In the genomic region with DNA sequence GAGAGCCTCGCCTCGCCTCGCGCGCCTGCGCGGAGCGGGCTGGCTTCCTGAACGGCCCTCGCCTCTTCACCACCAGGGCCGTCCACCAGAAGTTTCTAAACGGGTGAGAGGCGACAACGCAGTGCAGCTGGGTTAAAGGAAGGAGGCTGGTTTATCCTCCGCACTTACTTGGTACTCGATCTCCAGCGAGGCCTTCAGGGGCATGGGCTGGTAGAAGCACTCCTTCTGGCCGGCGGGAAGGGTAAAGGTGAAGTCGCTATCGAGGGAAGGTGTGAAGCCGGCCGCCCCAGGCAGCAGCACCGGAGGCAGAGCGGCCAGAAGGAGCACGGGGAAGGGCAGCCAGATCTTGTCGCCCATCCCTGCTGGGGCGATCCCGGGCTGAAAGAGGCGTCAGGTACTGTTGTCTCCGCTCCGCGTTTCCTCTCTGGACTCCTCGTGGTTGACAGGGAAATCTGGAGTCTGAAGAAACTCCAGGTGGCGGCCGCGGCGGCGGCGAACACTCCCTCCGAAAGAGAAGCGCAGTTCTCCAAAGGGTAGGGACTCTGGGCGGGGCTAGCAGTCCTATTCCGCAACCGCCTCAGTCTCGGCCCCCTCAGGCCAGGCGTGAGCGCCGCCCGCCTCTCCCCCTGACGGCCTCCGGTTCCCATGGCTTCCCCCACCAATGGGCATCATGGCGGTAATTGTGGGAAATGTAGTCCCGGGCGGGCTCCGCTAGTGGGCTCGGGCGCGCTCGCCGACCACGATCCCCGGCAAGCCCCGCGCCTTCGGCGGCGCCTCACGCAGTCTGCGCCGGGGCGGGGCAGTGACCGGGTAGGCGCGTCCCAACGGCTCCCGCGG, we compare ENCODE assay signal across 8 cellular contexts. TPM values are rescaled to one million over a fixed set of nuclear protein-coding genes. Genes with fewer than 3 reads are reported as not detected.
DNase-seq lines count a peak whose midpoint lies in the region; ATAC-seq, FAIRE-seq and TF ChIP-seq lines count a peak whose summit lies in the region.

Gene TMED5, minus strand, starts transcription at position 528 of the 837 bp plus-strand sequence. Its CDS starts 171 bp downstream, at position 357.

- CTCF ChIA-PET in A549 (lab: Yijun Ruan, JAX) = no interaction called here

- intact Hi-C loops in body of pancreas (cut with DNase I) (no loop called here), sciatic nerve (cut with DNase I) (no loop called here)

- no peaks in the 10 kb centered on the region for H3K36me3 ChIP-seq in body of pancreas (replicated peaks in 1 of 2; ENCODE audit: insufficient read depth in 1 of 2, low read depth in 2 of 2)

- no peak for TF ChIP-seq CTCF in A549 (IDR thresholded peaks at IDR 0.05)
- TF ChIP-seq CTCF in body of pancreas (IDR thresholded peaks at IDR 0.05) = peak in 5 of 7 experiments; percentile 16 to 63 (median 41)

- peak within 1 kb of the TSS; percentile 60 for H3K4me3 ChIP-seq in A549
- H3K4me3 ChIP-seq in body of pancreas = peak within 1 kb of the TSS; percentile 57 to 89

- WGBS in A549 (ENCODE audit: missing lambda C conversion rate) = under 1% methylated on average over 30 of the region's 78 CpGs
- 0% methylated on average over 40 to 78 of the region's 78 CpGs for WGBS in body of pancreas, 2 donors

- H3K27me3 ChIP-seq in body of pancreas = no peaks in the 10 kb centered on the region

- DNase-seq in A549 (ENCODE audit: low read depth in 1 of 2, low spot score in 1 of 2) (peak; percentile 62 to 96), NCI-H2107 treated with DMSO at 0.1 percent for 48 hours (lab: John Stamatoyannopoulos, UW; ENCODE audit: unreplicated experiment) (peak; percentile 97), body of pancreas (peak; percentile 97 to 99 (median 98)), iPS DF 19.7 (ENCODE audit: low read depth, low spot score) (peak; percentile 88), sciatic nerve (ENCODE audit: low spot score) (peak; percentile 98)

- no peak for FAIRE-seq in A549 (lab: Jason Lieb, UNC)
- peak; percentile 71 for FAIRE-seq in TTC549 (lab: Jason Lieb, UNC)

- TF ChIP-seq POLR2A in A549 (IDR thresholded peaks at IDR 0.05; ENCODE audit: low read length) = peak; percentile 53
- TF ChIP-seq POLR2A in GM18526 (IDR thresholded peaks at IDR 0.05; ENCODE audit: extremely low read depth, insufficient read length) = peak; percentile 62
- peak; percentile 94 to 98 (median 98) for TF ChIP-seq POLR2A in body of pancreas (IDR thresholded peaks at IDR 0.05)

- peak; percentile 95 to 97 for ATAC-seq in A549
- peak; percentile 82 for ATAC-seq in HG03066 (IDR thresholded peaks at IDR 0.05; ENCODE audit: low read depth, unreplicated experiment)
- peak; percentile 96 for ATAC-seq in body of pancreas
- peak; percentile 99 for ATAC-seq in sciatic nerve

- peak within 1 kb of the TSS; percentile 92 for H3K4me2 ChIP-seq in A549

- peak within 1 kb of the TSS; percentile 81 to 94 for H3K27ac ChIP-seq in A549
- H3K27ac ChIP-seq in body of pancreas = peak within 1 kb of the TSS; percentile 98 to 99 (median 99)

- no peaks in the 10 kb centered on the region for H3K9me3 ChIP-seq in A549
- H3K9me3 ChIP-seq in body of pancreas = no peaks in the 10 kb centered on the region

- POLR2A ChIA-PET in A549 (lab: Yijun Ruan, JAX) = no interaction called here

- no peak for TF ChIP-seq EP300 in A549 (IDR thresholded peaks at IDR 0.05)

- H3K4me1 ChIP-seq in A549 (peaks cover 34% of the 10 kb centered on the region; the same call in 2 of the 3 replicates), body of pancreas (peaks cover 19% of the 10 kb centered on the region)

- TF ChIP-seq RAD21 in A549 (conservative IDR thresholded peaks at IDR 0.05 in 1 of 2, IDR thresholded peaks at IDR 0.05 in 1 of 2) = no peak

TF ChIP-seq in A549, 52 proteins besides CTCF, POLR2A, EP300 and RAD21:
- TF ChIP-seq PHF8 (IDR thresholded peaks at IDR 0.05; ENCODE audit: borderline replicate concordance, low read depth) (peak; percentile 86; the same call in 1 of the 2 replicates), SMC3 (IDR thresholded peaks at IDR 0.05) (no peak), ZSCAN20 (CRISPR knock-in tag; IDR thresholded peaks at IDR 0.05) (no peak), HMGXB4 (CRISPR knock-in tag; IDR thresholded peaks at IDR 0.05; ENCODE audit: borderline replicate concordance) (no peak), TP53 (CRISPR knock-in tag; IDR thresholded peaks at IDR 0.05) (peak; percentile 51; the same call in 1 of the 2 replicates), USF2 (IDR thresholded peaks at IDR 0.05) (0 out of 2 replicates have a peak, but pooled peaks have one; percentile 18), NR3C1 (IDR thresholded peaks at IDR 0.05) (no peak), BCL3 (IDR thresholded peaks at IDR 0.05) (0 out of 3 replicates have a peak, but pooled peaks have one; percentile 46), E2F6 (IDR thresholded peaks at IDR 0.05; ENCODE audit: borderline replicate concordance, low read depth) (peak; percentile 93; the same call in 1 of the 2 replicates), KDM5A (IDR thresholded peaks at IDR 0.05) (0 out of 2 replicates have a peak, but pooled peaks have one; percentile 6), JUN (IDR thresholded peaks at IDR 0.05) (peak in 1 of 2 experiments; percentile 46; a peak in 2 of 5 replicates), CEBPB (IDR thresholded peaks at IDR 0.05) (peak; percentile 29 to 69; a peak in 3 of 4 replicates), ELK1 (IDR thresholded peaks at IDR 0.05; ENCODE audit: low read depth, low read length) (no peak)
- TF ChIP-seq, protein P1, sequence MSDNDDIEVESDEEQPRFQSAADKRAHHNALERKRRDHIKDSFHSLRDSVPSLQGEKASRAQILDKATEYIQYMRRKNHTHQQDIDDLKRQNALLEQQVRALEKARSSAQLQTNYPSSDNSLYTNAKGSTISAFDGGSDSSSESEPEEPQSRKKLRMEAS (IDR thresholded peaks at IDR 0.05) = peak; percentile 74

RNA-seq across cellular contexts. Expression of gene TMED5, which starts in this region (rescaled TPM):
- polyA plus RNA-seq in A549 (2011; rRNA removed) (58.0 and 70.7 TPM in 2 replicates), A549 (2017; fragmentation: RNase III; extraction: RNeasy Plus Mini Kit Qiagen cat#74134 plus additional on column Dnase treatment) (38.1 to 44.5 TPM (median 40.4 TPM) in 3 replicates)
- 14.8 and 17.4 TPM in 2 replicates for polyA plus RNA-seq in A549 (2012; cell fraction: cytosol; rRNA removed)
- polyA plus RNA-seq in A549 (2012; cell fraction: nucleus; rRNA removed) = 9.2 and 9.3 TPM in 2 replicates
- 15.2 and 16.2 TPM in 2 replicates for polyA minus RNA-seq in A549 (2011; rRNA and poly(A)+ RNA removed)
- total RNA-seq in body of pancreas (10 to 100 TPM; 31.1 to 31.3 TPM), sciatic nerve (40.5 TPM)

Comparison
In these comparisons a context has a peak if more than half of its experiments do, and no peak if none do; other contexts are left out.
1. Peak in every context shown above with its lines: DNase-seq, ATAC-seq, H3K4me3 ChIP-seq and H3K27ac ChIP-seq.